12 cellular contexts compared by ENCODE assay signal in the genomic region with DNA sequence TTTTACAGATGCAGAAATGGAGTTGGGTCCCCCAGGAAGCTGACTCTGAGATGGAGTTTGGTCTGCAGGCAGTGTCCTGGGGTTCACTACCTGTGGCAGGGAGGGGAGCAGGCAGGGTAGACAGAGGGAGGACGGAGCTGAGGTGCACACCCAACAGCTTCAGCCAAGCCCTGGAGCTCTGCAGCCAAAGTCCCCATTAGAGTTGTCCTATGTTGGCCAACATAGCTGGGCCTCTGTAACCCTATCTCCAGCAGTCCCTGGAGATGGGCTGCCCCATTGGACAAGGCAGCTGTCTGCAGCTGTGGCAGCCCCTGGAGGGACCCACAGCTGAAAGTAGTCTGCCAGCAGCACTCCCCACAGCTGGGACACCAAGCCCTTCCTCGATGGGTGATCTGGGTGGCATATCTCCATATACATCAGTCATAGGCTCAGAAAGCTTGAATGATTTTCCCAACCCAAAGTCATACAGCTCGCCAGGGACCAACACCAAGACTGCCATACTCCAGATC. TPM values are rescaled to one million over a fixed set of nuclear protein-coding genes. Genes with fewer than 3 reads are reported as not detected.
DNase-seq lines count a peak whose midpoint lies in the region; ATAC-seq lines count a peak whose summit lies in the region.
"Had no signal": no experiment of that assay in that cellular context is flagged by ENCODE, and none has a peak within 500 bp of the region (broad histone marks: within the 10 kb centered on the region; RNA-seq: fewer than 3 reads in every experiment).

No MANE protein-coding gene starts in this region.

- ATAC-seq in stimulated activated naive B cell treated with anti-CD40 and anti-IgM and Interleukin-4, amounts not matched to agents 10 μg/mL and 1 μg/mL and 100 μg/mL, for 72 hours (replicated peaks), result no peak
- ATAC-seq in GM19395 (IDR thresholded peaks at IDR 0.05; ENCODE audit: unreplicated experiment), result no peak

- peaks cover 84% of the 10 kb centered on the region for H3K4me1 Mint-ChIP-seq in activated CD4-positive, alpha-beta T cell treated with anti-CD3 and anti-CD28 coated beads, Interleukin-2, amount 10 ng/mL, durations not matched to agents 7 days and 5 days
- H3K4me1 Mint-ChIP-seq in stimulated activated naive B cell treated with anti-CD40 and anti-IgM and Interleukin-4, amounts not matched to agents 10 μg/mL and 1 μg/mL and 100 μg/mL, for 72 hours, result peaks cover 67 to 91% of the 10 kb centered on the region in 2 donors

- peak overlapping the region; percentile 98 for H3K4me3 Mint-ChIP-seq in activated CD4-positive, alpha-beta T cell treated with anti-CD3 and anti-CD28 coated beads, Interleukin-2, amount 10 ng/mL, durations not matched to agents 7 days and 5 days
- peak overlapping the region; percentile 90 to 97 for H3K4me3 Mint-ChIP-seq in stimulated activated naive B cell treated with anti-CD40 and anti-IgM and Interleukin-4, amounts not matched to agents 10 μg/mL and 1 μg/mL and 100 μg/mL, for 72 hours

- H3K36me3 Mint-ChIP-seq in activated CD4-positive, alpha-beta T cell treated with anti-CD3 and anti-CD28 coated beads, Interleukin-2, amount 10 ng/mL, durations not matched to agents 7 days and 5 days (ENCODE audit: low read depth), result peaks cover 27% of the 10 kb centered on the region
- peaks cover 24 to 46% of the 10 kb centered on the region in 2 donors for H3K36me3 Mint-ChIP-seq in stimulated activated naive B cell treated with anti-CD40 and anti-IgM and Interleukin-4, amounts not matched to agents 10 μg/mL and 1 μg/mL and 100 μg/mL, for 72 hours

- H3K27ac Mint-ChIP-seq in activated CD4-positive, alpha-beta T cell treated with anti-CD3 and anti-CD28 coated beads, Interleukin-2, amount 10 ng/mL, durations not matched to agents 7 days and 5 days, result peak overlapping the region; percentile 97
- H3K27ac Mint-ChIP-seq in stimulated activated naive B cell treated with anti-CD40 and anti-IgM and Interleukin-4, amounts not matched to agents 10 μg/mL and 1 μg/mL and 100 μg/mL, for 72 hours, result peak overlapping the region; percentile 99

- H3K27ac ChIP-seq in caudate nucleus (ENCODE audit: low read depth, low read length), result peak overlapping the region; percentile 73
- H3K27ac ChIP-seq: left ventricle myocardium inferior, right lobe of liver had no signal

- POLR2A ChIA-PET in activated CD4-positive, alpha-beta T cell treated with anti-CD3 and anti-CD28 coated beads, Interleukin-2, amount 10 ng/mL, durations not matched to agents 7 days and 5 days (lab: Charles Lee), result no interaction called here

- H3K9me3 Mint-ChIP-seq in activated CD4-positive, alpha-beta T cell treated with anti-CD3 and anti-CD28 coated beads, Interleukin-2, amount 10 ng/mL, durations not matched to agents 7 days and 5 days, result peaks cover 6% of the 10 kb centered on the region
- H3K9me3 Mint-ChIP-seq in stimulated activated naive B cell treated with anti-CD40 and anti-IgM and Interleukin-4, amounts not matched to agents 10 μg/mL and 1 μg/mL and 100 μg/mL, for 72 hours, result peaks cover 3 to 10% of the 10 kb centered on the region in 2 donors

- no peak for DNase-seq in activated CD4-positive, alpha-beta T cell treated with anti-CD3 and anti-CD28 coated beads, Interleukin-2, amount 10 ng/mL, durations not matched to agents 7 days and 5 days
- DNase-seq in activated CD4-positive, alpha-beta T cell treated with anti-CD3 and anti-CD28 coated beads for 4 hours, result no peak
- DNase-seq in NAMALWA (ENCODE audit: low spot score), result peak; percentile 59
- DNase-seq in caudate nucleus (lab: John Stamatoyannopoulos, UW), result no peak
- no peak for DNase-seq in stimulated activated naive B cell treated with anti-CD40 and anti-IgM and Interleukin-4, amounts not matched to agents 10 μg/mL and 1 μg/mL and 100 μg/mL, for 72 hours
- no peak for DNase-seq in SW480 (ENCODE audit: low spot score)
- DNase-seq in NCI-H1417 (lab: John Stamatoyannopoulos, UW), result no peak
- DNase-seq: Caco-2, left ventricle myocardium inferior, NCI-H82, right lobe of liver had no signal

- CTCF ChIA-PET in activated CD4-positive, alpha-beta T cell treated with anti-CD3 and anti-CD28 coated beads, Interleukin-2, amount 10 ng/mL, durations not matched to agents 7 days and 5 days (lab: Charles Lee), result interaction anchor here (0.7 to 5.3 kb wide), 8 partner anchors 8 to 26 kb away, joined by 3 to 27 read pairs (median 8); no protein-coding TSS in a partner anchor

- no peaks in the 10 kb centered on the region for H3K27me3 Mint-ChIP-seq in activated CD4-positive, alpha-beta T cell treated with anti-CD3 and anti-CD28 coated beads, Interleukin-2, amount 10 ng/mL, durations not matched to agents 7 days and 5 days
- H3K27me3 Mint-ChIP-seq in stimulated activated naive B cell treated with anti-CD40 and anti-IgM and Interleukin-4, amounts not matched to agents 10 μg/mL and 1 μg/mL and 100 μg/mL, for 72 hours, result no peaks in the 10 kb centered on the region

RNA-seq across cellular contexts. Expression of gene STARD5, which starts 32.0 kb away (rescaled TPM):
- 1 to 10 TPM; 5.4 to 5.7 TPM for total RNA-seq in activated CD4-positive, alpha-beta T cell treated with anti-CD3 and anti-CD28 coated beads, Interleukin-2, amount 10 ng/mL, durations not matched to agents 7 days and 5 days
